Comparison of ENCODE assay signal across 16 cellular contexts in the genomic region with DNA sequence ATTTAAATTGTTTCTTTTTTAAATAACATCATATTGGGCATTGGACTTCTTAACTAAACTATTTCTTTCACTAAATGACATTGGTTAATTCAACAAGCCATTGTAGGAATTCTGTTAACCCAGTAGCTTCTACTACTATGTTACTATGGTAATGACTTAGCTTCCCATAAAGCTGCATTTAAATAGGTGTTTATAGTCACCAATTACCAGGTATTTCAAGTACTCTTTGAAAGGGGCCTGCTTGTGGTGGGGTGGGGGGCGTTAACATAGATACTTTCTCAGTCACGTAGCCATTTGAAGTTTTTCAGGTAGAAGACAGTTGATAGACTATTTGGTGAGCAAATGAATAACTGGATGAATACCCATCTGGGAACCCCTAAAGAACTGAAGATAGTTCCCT. TPM values are rescaled to one million over a fixed set of nuclear protein-coding genes. Genes with fewer than 3 reads are reported as not detected.
DNase-seq lines count a peak whose midpoint lies in the region; ATAC-seq and TF ChIP-seq lines count a peak whose summit lies in the region.
"Had no signal": no experiment of that assay in that cellular context is flagged by ENCODE, and none has a peak within 500 bp of the region (broad histone marks: within the 10 kb centered on the region; RNA-seq: fewer than 3 reads in every experiment).

No MANE protein-coding gene starts in this region.

- H3K4me1 ChIP-seq in heart left ventricle (peaks cover 9 to 99% (median 81%) of the 10 kb centered on the region in 12 donors), right cardiac atrium (ENCODE audit: control insufficient read depth, insufficient read depth, low read length) (peaks cover 24% of the 10 kb centered on the region), upper lobe of right lung (peaks cover 64% of the 10 kb centered on the region), prostate gland (replicated peaks) (peaks cover 9% of the 10 kb centered on the region), colonic mucosa (no peaks in the 10 kb centered on the region)

- no peak overlapping the region for H3K4me3 Mint-ChIP-seq in natural killer cell

- peaks cover 75 to 77% of the 10 kb centered on the region in 2 donors for H3K4me1 Mint-ChIP-seq in natural killer cell

- TF ChIP-seq POLR2A in heart left ventricle (IDR thresholded peaks at IDR 0.05), result no peak
- TF ChIP-seq POLR2A in prostate gland (IDR thresholded peaks at IDR 0.05), result no peak

- 80 to 92% (median 85%) methylated on average over 2 of the region's 2 CpGs for WGBS in heart left ventricle, 4 donors
- 95% methylated on average over 2 of the region's 2 CpGs for WGBS in right cardiac atrium
- WGBS in prostate gland, result 86% methylated on average over 2 of the region's 2 CpGs

- H3K27ac Mint-ChIP-seq in natural killer cell, result peak overlapping the region; percentile 87 to 90

- no peak for DNase-seq in heart left ventricle
- no peak for DNase-seq in right cardiac atrium
- DNase-seq in caudate nucleus (lab: John Stamatoyannopoulos, UW), result no peak
- no peak for DNase-seq in natural killer cell
- no peak for DNase-seq in upper lobe of right lung
- no peak for DNase-seq in prostate gland (ENCODE audit: low spot score)
- no peak for DNase-seq in colonic mucosa
- DNase-seq: activated CD8-positive, alpha-beta memory T cell treated with anti-CD3 and anti-CD28 coated beads for 24 hours; activated gamma-delta T cell; effector CD4-positive, alpha-beta T cell; GDM1; NCI-H2029; NCI-H526 treated with DMSO at 0.1 percent for 48 hours; stimulated activated CD4-positive, alpha-beta T cell treated with anti-CD3 and anti-CD28 coated beads, Interleukin-4, amount 100 ng/mL, for 24 hours had no signal

- H3K27ac ChIP-seq in heart left ventricle (peak overlapping the region in 10 of 12 donors; percentile 53 to 85 (median 77)), right cardiac atrium (ENCODE audit: low read length) (no peak overlapping the region), caudate nucleus (ENCODE audit: low read depth, low read length) (peak overlapping the region; percentile 6), upper lobe of right lung (peak overlapping the region; percentile 64), prostate gland (no peak overlapping the region), colonic mucosa (no peak overlapping the region)

- no peaks in the 10 kb centered on the region for H3K9me3 ChIP-seq in heart left ventricle
- no peaks in the 10 kb centered on the region for H3K9me3 ChIP-seq in right cardiac atrium (ENCODE audit: control insufficient read depth, low read length)
- no peaks in the 10 kb centered on the region for H3K9me3 ChIP-seq in upper lobe of right lung
- H3K9me3 ChIP-seq in prostate gland, result no peaks in the 10 kb centered on the region
- H3K9me3 ChIP-seq in colonic mucosa, result no peaks in the 10 kb centered on the region
- H3K9me3 ChIP-seq: neutrophil had no signal

- H3K27me3 ChIP-seq in heart left ventricle (no peaks in the 10 kb centered on the region), right cardiac atrium (ENCODE audit: control insufficient read depth, insufficient read depth) (no peaks in the 10 kb centered on the region), upper lobe of right lung (no peaks in the 10 kb centered on the region), prostate gland (replicated peaks; ENCODE audit: insufficient read depth) (no peaks in the 10 kb centered on the region), colonic mucosa (no peaks in the 10 kb centered on the region)
- H3K27me3 ChIP-seq: neutrophil had no signal

- no peak overlapping the region for H3K9ac ChIP-seq in colonic mucosa (ENCODE audit: low read depth in 2 of 2, low read length in 2 of 2)

- H3K9me3 Mint-ChIP-seq in natural killer cell, result no peaks in the 10 kb centered on the region

- no peaks in the 10 kb centered on the region for H3K27me3 Mint-ChIP-seq in natural killer cell (ENCODE audit: low read depth in 2 of 2)

- no peak for TF ChIP-seq CTCF in heart left ventricle (IDR thresholded peaks at IDR 0.05)
- TF ChIP-seq CTCF in natural killer cell (IDR thresholded peaks at IDR 0.05), result no peak
- TF ChIP-seq CTCF in upper lobe of right lung (IDR thresholded peaks at IDR 0.05), result no peak
- TF ChIP-seq CTCF in prostate gland (IDR thresholded peaks at IDR 0.05), result no peak
- no peak for TF ChIP-seq CTCF in colonic mucosa (IDR thresholded peaks at IDR 0.05)

- intact Hi-C loops in heart left ventricle (cut with DNase I), result no loop called here
- intact Hi-C loops in right cardiac atrium (cut with DNase I), result no loop called here
- intact Hi-C loops in natural killer cell (cut with micrococcal nuclease), result no loop called here
- intact Hi-C loops in upper lobe of right lung (cut with DNase I), result no loop called here
- intact Hi-C loops in prostate gland (cut with DNase I), result no loop called here
- intact Hi-C loops in colonic mucosa (cut with DNase I), result no loop called here

- ATAC-seq in heart left ventricle, result no peak
- no peak for ATAC-seq in right cardiac atrium
- ATAC-seq in natural killer cell, result no peak
- ATAC-seq in upper lobe of right lung, result no peak
- ATAC-seq in HG03025 (IDR thresholded peaks at IDR 0.05; ENCODE audit: low FRiP score, unreplicated experiment), result no peak

- no peak overlapping the region for H3K4me3 ChIP-seq in heart left ventricle
- no peak overlapping the region for H3K4me3 ChIP-seq in right cardiac atrium (ENCODE audit: low read length)
- no peak overlapping the region for H3K4me3 ChIP-seq in upper lobe of right lung
- no peak overlapping the region for H3K4me3 ChIP-seq in prostate gland
- no peak overlapping the region for H3K4me3 ChIP-seq in colonic mucosa

- H3K36me3 ChIP-seq in heart left ventricle (no peaks in the 10 kb centered on the region), upper lobe of right lung (no peaks in the 10 kb centered on the region), prostate gland (no peaks in the 10 kb centered on the region), colonic mucosa (no peaks in the 10 kb centered on the region)
- H3K36me3 ChIP-seq: neutrophil had no signal

- H3K36me3 Mint-ChIP-seq in natural killer cell, result no peaks in the 10 kb centered on the region

RNA-seq across cellular contexts. Expression of a gene that starts 34.0 kb away (rescaled TPM):
- 100 to 1,000 TPM in 6 of 9 donors, 10 to 100 TPM in 3; 80.3 to 221 (median 147) TPM for total RNA-seq in heart left ventricle
- 10 to 100 TPM; 16.3 to 65.2 TPM for polyA plus RNA-seq in heart left ventricle
- total RNA-seq in right cardiac atrium, result 100 to 1,000 TPM in 3 of 4 donors, 10 to 100 TPM in 1; 64.9 to 170 (median 116) TPM
- 29.7 TPM for polyA plus RNA-seq in right cardiac atrium
- 100 to 1,000 TPM; 307 to 365 (median 313) TPM for total RNA-seq in natural killer cell
- 137 TPM for total RNA-seq in upper lobe of right lung
- total RNA-seq in prostate gland, result 10 to 100 TPM; 71.6 to 81.2 TPM
- total RNA-seq in colonic mucosa, result 10 to 100 TPM; 42.9 to 58.1 TPM

Comparison
In these comparisons a context has a peak if more than half of its experiments do, and no peak if none do; other contexts are left out.
1. H3K27ac ChIP-seq: peak in heart left ventricle (10 of 12), caudate nucleus (single experiment) and upper lobe of right lung (single experiment); none in right cardiac atrium (single experiment), prostate gland (0 of 2) and colonic mucosa (single experiment).